9 cellular contexts compared by ENCODE assay signal in the genomic region with DNA sequence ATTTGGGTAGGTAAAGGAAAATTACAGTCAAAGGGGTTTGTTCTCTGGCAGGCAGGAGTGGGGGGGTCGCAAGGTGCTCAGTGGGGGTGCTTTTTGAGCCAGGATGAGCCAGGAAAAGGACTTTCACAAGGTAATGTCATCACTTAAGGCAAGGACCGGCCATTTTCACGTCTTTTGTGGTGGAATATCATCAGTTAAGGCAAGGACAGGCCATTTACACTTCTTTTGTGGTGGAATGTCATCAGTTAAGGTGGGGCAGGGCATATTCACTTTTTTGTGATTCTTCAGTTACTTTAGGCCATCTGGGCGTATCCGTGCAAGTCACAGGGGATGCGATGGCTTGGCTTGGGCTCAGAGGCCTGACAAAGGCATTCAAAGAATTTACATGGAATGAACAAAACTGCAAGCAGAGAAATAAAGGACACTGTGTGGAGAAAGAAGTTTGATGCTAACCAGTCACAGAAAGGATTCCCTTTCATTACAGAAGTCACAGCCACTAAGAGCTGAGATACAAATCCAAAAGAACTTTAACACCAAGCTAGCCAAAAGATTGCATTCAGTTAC. TPM values are rescaled to one million over a fixed set of nuclear protein-coding genes. Genes with fewer than 3 reads are reported as not detected.
DNase-seq lines count a peak whose midpoint lies in the region; ATAC-seq and TF ChIP-seq lines count a peak whose summit lies in the region.
"Not testable (repeated sequence)": the region's sequence is repeated elsewhere in the genome, so short reads cannot be mapped to it uniquely, and the experiment has no call there.
"Had no signal": no experiment of that assay in that cellular context is flagged by ENCODE, and none has a peak within 500 bp of the region (broad histone marks: within the 10 kb centered on the region; RNA-seq: fewer than 3 reads in every experiment).

No MANE protein-coding gene starts in this region.

- H3K27me3 Mint-ChIP-seq in mesothelial cell of epicardium (ENCODE audit: low read depth): not testable (repeated sequence)

- peaks cover 59% of the 10 kb centered on the region for H3K79me2 ChIP-seq in smooth muscle cell (ENCODE audit: low read depth)

- peak overlapping the region; percentile 83 for H3K27ac Mint-ChIP-seq in mesothelial cell of epicardium

- TF ChIP-seq EP300 in gastroesophageal sphincter (IDR thresholded peaks at IDR 0.05): not testable (repeated sequence)

- not testable (repeated sequence) for H3K27me3 ChIP-seq in HUES6 (ENCODE audit: control insufficient read depth, insufficient read depth, low read length); smooth muscle cell (ENCODE audit: low read depth)
- H3K27me3 ChIP-seq in gastroesophageal sphincter: peaks cover 20% of the 10 kb centered on the region
- H3K27me3 ChIP-seq in iPS-20b (ENCODE audit: insufficient read depth, low read length): peaks cover 24% of the 10 kb centered on the region

- H3K36me3 ChIP-seq in HUES6 (ENCODE audit: control insufficient read depth, insufficient read depth, low read length); gastroesophageal sphincter; iPS-20b (ENCODE audit: insufficient read depth, low read depth, low read length); smooth muscle cell (ENCODE audit: low read depth): not testable (repeated sequence)

- DNase-seq in GM03348 (ENCODE audit: low spot score) (peak; percentile 10), astrocyte of the hippocampus (ENCODE audit: low read depth, low spot score) (peak; percentile 12)
- not testable (repeated sequence) for DNase-seq in mesothelial cell of epicardium (ENCODE audit: low spot score in 2 of 2, unreplicated experiment in 2 of 2); smooth muscle cell (lab: John Stamatoyannopoulos, UW; ENCODE audit: unreplicated experiment)

- peak overlapping the region; percentile 8 for H2AFZ ChIP-seq in smooth muscle cell (ENCODE audit: low read depth)

- not testable (repeated sequence) for H3K9me3 Mint-ChIP-seq in mesothelial cell of epicardium

- H3F3A ChIP-seq in smooth muscle cell (ENCODE audit: low read depth): not testable (repeated sequence)

- not testable (repeated sequence) for H4K20me1 ChIP-seq in smooth muscle cell (ENCODE audit: low read depth)

- H3K9ac ChIP-seq in HUES6 (ENCODE audit: low read length) (peak overlapping the region; percentile 90), iPS-20b (ENCODE audit: low read depth, low read length) (peak overlapping the region; percentile 54; the same call in 1 of the 2 replicates)
- H3K9ac ChIP-seq in smooth muscle cell (ENCODE audit: low read depth): not testable (repeated sequence)

- peak overlapping the region; percentile 73 for H3K4me2 ChIP-seq in smooth muscle cell

- not testable (repeated sequence) for H3K9me3 ChIP-seq in HUES6 (ENCODE audit: control insufficient read depth, insufficient read depth, low read depth, low read length); gastroesophageal sphincter; iPS-20b (ENCODE audit: insufficient read depth, low read depth, low read length); smooth muscle cell (replicated peaks; ENCODE audit: low read depth)

- peak; percentile 46 for ATAC-seq in gastroesophageal sphincter

- H3K4me1 Mint-ChIP-seq in mesothelial cell of epicardium: peaks cover 33% of the 10 kb centered on the region

- H3K4me3 Mint-ChIP-seq in mesothelial cell of epicardium: peak overlapping the region; percentile 24

- WGBS in gastroesophageal sphincter (ENCODE audit: low coverage in 1 of 2), 2 donors: 83 to 86% methylated on average over 2 to 5 of the region's 6 CpGs
- 25% methylated on average over 6 of the region's 6 CpGs for whole genome bisulfite sequencing in smooth muscle cell (ENCODE audit: low lambda C conversion rate)

- H3K4me1 ChIP-seq in HUES6 (ENCODE audit: control insufficient read depth, insufficient read depth, low read length): peaks cover 35% of the 10 kb centered on the region
- peaks cover 0 to 24% (median 0%) of the 10 kb centered on the region in 3 donors for H3K4me1 ChIP-seq in gastroesophageal sphincter
- peaks cover 12% of the 10 kb centered on the region; the same call in 1 of the 2 replicates for H3K4me1 ChIP-seq in iPS-20b (ENCODE audit: insufficient read depth, low read length)
- H3K4me1 ChIP-seq in smooth muscle cell (ENCODE audit: low read depth): peaks cover 16% of the 10 kb centered on the region

- H3K4me3 ChIP-seq in HUES6 (ENCODE audit: low read depth, low read length): peak overlapping the region; percentile 43; the same call in 1 of the 2 replicates
- H3K4me3 ChIP-seq in gastroesophageal sphincter, smooth muscle cell: not testable (repeated sequence)
- H3K4me3 ChIP-seq in iPS-20b (ENCODE audit: low read length): peak overlapping the region; percentile 47; the same call in 1 of the 2 replicates

- TF ChIP-seq CTCF in gastroesophageal sphincter (IDR thresholded peaks at IDR 0.05); mesothelial cell of epicardium (IDR thresholded peaks at IDR 0.05; ENCODE audit: unreplicated experiment); smooth muscle cell (IDR thresholded peaks at IDR 0.05; ENCODE audit: borderline replicate concordance, insufficient read depth, poor library complexity, severe bottlenecking): not testable (repeated sequence)

- not testable (repeated sequence) for TF ChIP-seq POLR2A in gastroesophageal sphincter (IDR thresholded peaks at IDR 0.05)

- H3K36me3 Mint-ChIP-seq in mesothelial cell of epicardium: not testable (repeated sequence)

- peak overlapping the region; percentile 95 for H3K27ac ChIP-seq in HUES6 (ENCODE audit: low read depth, low read length)
- not testable (repeated sequence) for H3K27ac ChIP-seq in gastroesophageal sphincter; iPS-20b (ENCODE audit: low read length); smooth muscle cell (ENCODE audit: low read depth)

RNA-seq across cellular contexts. Expression of a gene that starts 6.8 kb away (rescaled TPM):
- total RNA-seq in gastroesophageal sphincter: 1 to 10 TPM; 2.9 to 9.3 (median 5.0) TPM
- 13.8 to 23.1 TPM (median 16.3 TPM) in 3 replicates for total RNA-seq in mesothelial cell of epicardium
- 33.8 and 44.6 TPM in 2 replicates for total RNA-seq in smooth muscle cell
- 12.7 and 22.1 TPM in 2 replicates for polyA plus RNA-seq in smooth muscle cell
- total RNA-seq: CD4-positive, alpha-beta T cell; SK-MEL-5 had no signal
